ENCODE assay signal across 16 cellular contexts in genomic region chr11:124113890-124114289, GRCh38. TPM values are rescaled to one million over a fixed set of nuclear protein-coding genes. Genes with fewer than 3 reads are reported as not detected.
A peak's percentile ranks its signal among the peaks of the same experiment; 100 is the strongest.
DNase-seq lines count a peak whose midpoint lies in the region; ATAC-seq, FAIRE-seq and TF ChIP-seq lines count a peak whose summit lies in the region.
"Had no signal": no experiment of that assay in that cellular context is flagged by ENCODE, and none has a peak within 500 bp of the region (broad histone marks: within the 10 kb centered on the region; RNA-seq: fewer than 3 reads in every experiment).

No MANE protein-coding gene starts in this region.

- H2BK120ac ChIP-seq in H1 (replicated peaks; ENCODE audit: low read depth, low read length) (no peak overlapping the region), mesenchymal stem cell (ENCODE audit: low read depth, low read length) (no peak overlapping the region)

- H3K4me3 Mint-ChIP-seq in MCF 10A (ENCODE audit: unreplicated experiment), result no peak overlapping the region
- H3K4me3 Mint-ChIP-seq in activated naive CD8-positive, alpha-beta T cell treated with anti-CD3 and anti-CD28 coated beads, Interleukin-2, amount 50 U/mL, for 24 hours, result no peak overlapping the region

- H3K79me2 ChIP-seq in mammary epithelial cell (ENCODE audit: insufficient read depth, low read length) (peaks cover 8% of the 10 kb centered on the region), H1 (ENCODE audit: control insufficient read depth in 1 of 2, insufficient read depth in 2 of 2, low read length in 2 of 2) (no peaks in the 10 kb centered on the region)

- TF ChIP-seq POLR2A in H1 (IDR thresholded peaks at IDR 0.05; ENCODE audit: control extremely low read depth in 1 of 2, low read depth in 2 of 2, low read length in 2 of 2), result no peak

- H3K27me3 Mint-ChIP-seq in MCF 10A (ENCODE audit: insufficient read depth, unreplicated experiment), result no peaks in the 10 kb centered on the region
- H3K27me3 Mint-ChIP-seq in activated naive CD8-positive, alpha-beta T cell treated with anti-CD3 and anti-CD28 coated beads, Interleukin-2, amount 50 U/mL, for 24 hours, result peaks cover 7% of the 10 kb centered on the region

- no peak overlapping the region for H3K9ac ChIP-seq in mammary epithelial cell (ENCODE audit: insufficient read depth, low read length)
- no peak overlapping the region for H3K9ac ChIP-seq in H1 (replicated peaks in 1 of 4; ENCODE audit: extremely low read depth in 1 of 4, low read depth in 3 of 4, low read length in 3 of 4)
- peak overlapping the region; percentile 8 for H3K9ac ChIP-seq in mesenchymal stem cell (ENCODE audit: low read length)

- H2AFZ ChIP-seq in mammary epithelial cell (ENCODE audit: low read depth, low read length), result peak overlapping the region; percentile 52
- 0 out of 2 replicates have a peak overlapping the region, but pooled peaks have one; percentile 10 for H2AFZ ChIP-seq in H1 (ENCODE audit: low read length)
- no peak overlapping the region for H2AFZ ChIP-seq in mesenchymal stem cell (ENCODE audit: low read depth, low read length)

- DNase-seq in mammary epithelial cell (peak; percentile 16), MCF 10A (ENCODE audit: unreplicated experiment) (no peak), H1 (ENCODE audit: low read depth in 1 of 2, low spot score in 2 of 2) (no peak), mesenchymal stem cell (peak; percentile 42), iPS-NIHi7 (ENCODE audit: extremely low spot score) (no peak), foreskin melanocyte (no peak)
- no peak for DNase-seq in activated naive CD8-positive, alpha-beta T cell treated with anti-CD3 and anti-CD28 coated beads, Interleukin-2, amount 50 U/mL, for 24 hours
- DNase-seq: activated CD4-positive, alpha-beta T cell treated with anti-CD3 and anti-CD28 coated beads, Interleukin-2, amount 50 U/mL, for 48 hours; GDM1; naive B cell; NCI-H1417 treated with DMSO at 0.1 percent for 48 hours; stimulated activated CD8-positive, alpha-beta memory T cell treated with anti-CD3 and anti-CD28 coated beads, Interleukin-4, amount 100 ng/mL, for 48 hours; T-helper 9 cell had no signal

- H3K56ac ChIP-seq in H1 (replicated peaks; ENCODE audit: insufficient read length, low read depth, low read length), result no peak overlapping the region

- no peak overlapping the region for H2AK5ac ChIP-seq in H1 (ENCODE audit: low read depth, low read length)
- H2AK5ac ChIP-seq in mesenchymal stem cell (ENCODE audit: low read length, severe bottlenecking), result no peak overlapping the region

- no peak overlapping the region for H3K27ac Mint-ChIP-seq in MCF 10A (ENCODE audit: low read depth, unreplicated experiment)
- no peak overlapping the region for H3K27ac Mint-ChIP-seq in activated naive CD8-positive, alpha-beta T cell treated with anti-CD3 and anti-CD28 coated beads, Interleukin-2, amount 50 U/mL, for 24 hours
- H3K27ac Mint-ChIP-seq: naive B cell had no signal

- no peaks in the 10 kb centered on the region; the same call in 1 of the 2 replicates for H3K79me1 ChIP-seq in H1 (ENCODE audit: low read depth, low read length)
- peaks cover 3% of the 10 kb centered on the region for H3K79me1 ChIP-seq in mesenchymal stem cell (replicated peaks; ENCODE audit: low read length, poor library complexity, severe bottlenecking)

- H4K5ac ChIP-seq in H1 (ENCODE audit: insufficient read length, low read depth, low read length), result no peak overlapping the region

- H3K23ac ChIP-seq in H1 (ENCODE audit: insufficient read length), result no peak overlapping the region
- no peak overlapping the region for H3K23ac ChIP-seq in mesenchymal stem cell (ENCODE audit: low read length in 2 of 2)

- H3K36me3 Mint-ChIP-seq in MCF 10A (ENCODE audit: insufficient read depth, unreplicated experiment), result peaks cover 23% of the 10 kb centered on the region
- H3K36me3 Mint-ChIP-seq in activated naive CD8-positive, alpha-beta T cell treated with anti-CD3 and anti-CD28 coated beads, Interleukin-2, amount 50 U/mL, for 24 hours (ENCODE audit: low read depth), result peaks cover 2% of the 10 kb centered on the region

- H3K27me3 ChIP-seq in mammary epithelial cell (ENCODE audit: insufficient read depth, low read length), result no peaks in the 10 kb centered on the region
- no peaks in the 10 kb centered on the region for H3K27me3 ChIP-seq in H1 (replicated peaks in 1 of 4; ENCODE audit: control insufficient read depth in 3 of 4, extremely low read depth in 1 of 4, insufficient read depth in 3 of 4, low read length in 3 of 4)
- H3K27me3 ChIP-seq in mesenchymal stem cell (ENCODE audit: control insufficient read depth in 1 of 2, insufficient read depth in 1 of 2, low read length in 2 of 2), result no peaks in the 10 kb centered on the region

- H2BK5ac ChIP-seq in H1 (ENCODE audit: low read depth, low read length) (no peak overlapping the region), mesenchymal stem cell (ENCODE audit: low read depth, low read length, poor library complexity, severe bottlenecking) (no peak overlapping the region)

- H3K4me1 ChIP-seq in mammary epithelial cell (ENCODE audit: insufficient read depth, low read length) (peaks cover 12% of the 10 kb centered on the region), H1 (replicated peaks in 1 of 4; ENCODE audit: control insufficient read depth in 3 of 4, insufficient read depth in 4 of 4, low read length in 3 of 4) (peaks cover 0 to 8% (median 4%) of the 10 kb centered on the region in 4 experiments; a peak in 4 of 7 replicates), mesenchymal stem cell (ENCODE audit: control insufficient read depth, insufficient read depth, low read depth, low read length) (peaks cover 4% of the 10 kb centered on the region)

- H3K36me3 ChIP-seq in mammary epithelial cell (ENCODE audit: insufficient read depth, low read length), result peaks cover 2% of the 10 kb centered on the region
- peaks cover 2 to 16% (median 8%) of the 10 kb centered on the region in 4 experiments; a peak in 5 of 8 replicates for H3K36me3 ChIP-seq in H1 (ENCODE audit: control insufficient read depth in 2 of 4, insufficient read depth in 4 of 4, low read length in 3 of 4)
- H3K36me3 ChIP-seq in mesenchymal stem cell (ENCODE audit: control insufficient read depth in 1 of 2, insufficient read depth in 2 of 2, low read depth in 1 of 2, low read length in 2 of 2), result peaks cover 10 to 16% of the 10 kb centered on the region in 2 experiments

- TF ChIP-seq CTCF in mammary epithelial cell (conservative IDR thresholded peaks at IDR 0.05 in 1 of 2, IDR thresholded peaks at IDR 0.05 in 1 of 2; ENCODE audit: extremely low read depth in 1 of 2, insufficient read depth in 1 of 2, low read depth in 1 of 2, low read length in 2 of 2) (no peak), MCF 10A (IDR thresholded peaks at IDR 0.05; ENCODE audit: unreplicated experiment) (no peak), H1 (IDR thresholded peaks at IDR 0.05; ENCODE audit: control extremely low read depth in 1 of 3, insufficient read depth in 1 of 3, low read depth in 1 of 3, low read length in 3 of 3) (no peak)

- H2BK12ac ChIP-seq in H1 (ENCODE audit: low read depth, low read length) (no peak overlapping the region), mesenchymal stem cell (ENCODE audit: low read length in 2 of 2) (no peak overlapping the region)

- H3K14ac ChIP-seq in H1 (ENCODE audit: insufficient read length) (no peak overlapping the region), mesenchymal stem cell (ENCODE audit: low read length in 2 of 2) (no peak overlapping the region)

- H3K18ac ChIP-seq in H1 (ENCODE audit: extremely low read depth, low read length), result no peak overlapping the region
- H3K18ac ChIP-seq in mesenchymal stem cell (ENCODE audit: low read depth in 1 of 2, low read length in 2 of 2), result no peak overlapping the region

- H2BK15ac ChIP-seq in H1 (ENCODE audit: low read length), result no peak overlapping the region
- no peak overlapping the region for H2BK15ac ChIP-seq in mesenchymal stem cell (ENCODE audit: low read depth, poor library complexity, severe bottlenecking)

- intact Hi-C loops in mammary epithelial cell (cut with micrococcal nuclease), result no loop called here
- intact Hi-C loops in MCF 10A (cut with micrococcal nuclease), result loop anchor here (2.0 kb wide), 1 partner anchor 43 kb away; no protein-coding TSS in a partner anchor

- TF ChIP-seq RAD21 in H1 (IDR thresholded peaks at IDR 0.05 in 1 of 2, conservative IDR thresholded peaks at IDR 0.05 in 1 of 2; ENCODE audit: low read depth in 2 of 2, low read length in 2 of 2), result no peak

- no peak overlapping the region for H3K27ac ChIP-seq in mammary epithelial cell (ENCODE audit: insufficient read depth, low read depth, low read length)
- H3K27ac ChIP-seq in H1 (ENCODE audit: low read depth, low read length), result no peak overlapping the region
- no peak overlapping the region for H3K27ac ChIP-seq in mesenchymal stem cell (ENCODE audit: low read length, poor library complexity, severe bottlenecking)

- in situ Hi-C loops in mammary epithelial cell (cut with MboI; ENCODE audit: low sequenced_read_pairs in 2 of 2), result no loop called here

- H4K20me1 ChIP-seq in mammary epithelial cell (ENCODE audit: insufficient read depth, low read length), result no peaks in the 10 kb centered on the region
- no peaks in the 10 kb centered on the region for H4K20me1 ChIP-seq in H1 (replicated peaks in 1 of 2; ENCODE audit: control insufficient read depth in 1 of 2, insufficient read depth in 2 of 2, low read length in 2 of 2)

- H4K8ac ChIP-seq in H1 (ENCODE audit: extremely low read depth, insufficient read depth, low read length), result no peak overlapping the region
- H4K8ac ChIP-seq in mesenchymal stem cell (ENCODE audit: low read length), result peak overlapping the region; percentile 66

- no peaks in the 10 kb centered on the region for H3K9me3 Mint-ChIP-seq in MCF 10A (ENCODE audit: unreplicated experiment)
- no peaks in the 10 kb centered on the region for H3K9me3 Mint-ChIP-seq in activated naive CD8-positive, alpha-beta T cell treated with anti-CD3 and anti-CD28 coated beads, Interleukin-2, amount 50 U/mL, for 24 hours
- H3K9me3 Mint-ChIP-seq: naive B cell had no signal

- CTCF ChIA-PET in mammary epithelial cell (lab: Charles Lee; ENCODE audit: low non-redundant PET) (interaction anchor here (0.7 kb wide), 1 partner anchor 42 kb away, joined by 5 read pairs; no protein-coding TSS in a partner anchor), MCF 10A (lab: Yijun Ruan, JAX) (interaction anchor here (2.2 kb wide), 1 partner anchor 44 kb away, joined by 9 read pairs; no protein-coding TSS in a partner anchor), H1 (lab: Charles Lee; ENCODE audit: partially characterized antibody) (interaction anchor here (0.9 to 3.0 kb wide), 4 partner anchors 10 to 164 kb away, joined by 3 to 11 read pairs (median 6); no protein-coding TSS in a partner anchor)

- POLR2A ChIA-PET in MCF 10A (lab: Yijun Ruan, JAX) (interaction anchor here (0.5 kb wide), 1 partner anchor 77 kb away, joined by 3 read pairs; no protein-coding TSS in a partner anchor), H1 (lab: Charles Lee; ENCODE audit: partially characterized antibody) (interaction anchor here (0.6 kb wide), 1 partner anchor 228 kb away, joined by 3 read pairs; no protein-coding TSS in a partner anchor)

- no peak for ATAC-seq in activated naive CD8-positive, alpha-beta T cell treated with anti-CD3 and anti-CD28 coated beads, Interleukin-2, amount 50 U/mL, for 24 hours
- no peak for ATAC-seq in GM18868 (IDR thresholded peaks at IDR 0.05; ENCODE audit: unreplicated experiment)

- no peak for TF ChIP-seq EP300 in H1 (IDR thresholded peaks at IDR 0.05; ENCODE audit: borderline replicate concordance in 1 of 2, low read depth in 2 of 2, low read length in 2 of 2)

- no peak overlapping the region for H3K4me3 ChIP-seq in mammary epithelial cell (replicated peaks in 1 of 3; ENCODE audit: insufficient read depth in 1 of 3, low read depth in 2 of 3, low read length in 3 of 3)
- no peak overlapping the region for H3K4me3 ChIP-seq in H1 (ENCODE audit: extremely low read depth in 1 of 4, insufficient read depth in 2 of 4, low read depth in 3 of 4, low read length in 4 of 4)
- no peak overlapping the region for H3K4me3 ChIP-seq in mesenchymal stem cell (ENCODE audit: insufficient read depth in 1 of 2, low read depth in 1 of 2, low read length in 2 of 2)

- H3K9me3 ChIP-seq in mammary epithelial cell (replicated peaks; ENCODE audit: insufficient read depth, low read length) (no peaks in the 10 kb centered on the region), H1 (ENCODE audit: insufficient read depth in 2 of 2, low read depth in 1 of 2, low read length in 1 of 2) (no peaks in the 10 kb centered on the region), mesenchymal stem cell (ENCODE audit: control insufficient read depth, low read length) (no peaks in the 10 kb centered on the region)

- no TSS peak for BruUV-seq in mammary epithelial cell (replicated peaks; lab: Mats Ljungman, UMichigan)
- BruUV-seq in MCF 10A (replicated peaks; lab: Mats Ljungman, UMichigan), result no TSS peak

- H3K4me2 ChIP-seq in mammary epithelial cell (ENCODE audit: insufficient read depth, low read depth, low read length), result no peak overlapping the region
- H3K4me2 ChIP-seq in H1 (ENCODE audit: insufficient read depth in 1 of 2, low read depth in 2 of 2, low read length in 2 of 2), result no peak overlapping the region
- no peak overlapping the region for H3K4me2 ChIP-seq in mesenchymal stem cell (ENCODE audit: low read length, poor library complexity, severe bottlenecking)

- FAIRE-seq in H1 (lab: Jason Lieb, UNC), result no peak
- FAIRE-seq: GM19239, keratinocyte had no signal

- dilution Hi-C loops in mammary epithelial cell (cut with HindIII; ENCODE audit: low sequenced_read_pairs), result no loop called here

- H3K4me1 Mint-ChIP-seq in MCF 10A (ENCODE audit: insufficient read depth, unreplicated experiment), result peaks cover 5% of the 10 kb centered on the region
- H3K4me1 Mint-ChIP-seq in activated naive CD8-positive, alpha-beta T cell treated with anti-CD3 and anti-CD28 coated beads, Interleukin-2, amount 50 U/mL, for 24 hours, result peaks cover 17% of the 10 kb centered on the region

- no peak overlapping the region for H3K4ac ChIP-seq in H1 (replicated peaks; ENCODE audit: insufficient read length, low read depth, low read length)
- no peak overlapping the region for H3K4ac ChIP-seq in mesenchymal stem cell (ENCODE audit: low read depth in 1 of 2, low read length in 2 of 2)

- H4K91ac ChIP-seq in H1 (replicated peaks; ENCODE audit: insufficient read length, low read length), result no peak overlapping the region
- H4K91ac ChIP-seq in mesenchymal stem cell (ENCODE audit: low read length), result no peak overlapping the region

- WGBS in mammary epithelial cell (ENCODE audit: low coverage, missing lambda C conversion rate), result 51% methylated on average over 4 of the region's 4 CpGs
- 79% methylated on average over 4 of the region's 4 CpGs; no CpG with 5 or more reads in 1 of the 2 experiments for WGBS in H1 (ENCODE audit: extremely low coverage in 1 of 2, insufficient coverage in 1 of 2, insufficient read length in 1 of 2, insufficient replicate concordance in 2 of 2, low coverage in 1 of 2, low lambda C conversion rate in 2 of 2, missing lambda C conversion rate in 1 of 2), 2 experiments
- WGBS in mesenchymal stem cell, result 81% methylated on average over 4 of the region's 4 CpGs

- no peak overlapping the region for H2BK20ac ChIP-seq in H1 (ENCODE audit: low read length)

- 0 out of 2 replicates have a peak, but pooled peaks cover 8% of the 10 kb centered on the region for H3K23me2 ChIP-seq in H1 (ENCODE audit: low read depth, low read length)

RNA-seq across cellular contexts. Expression of gene VWA5A, which starts 1.4 kb away (rescaled TPM):
- total RNA-seq in mammary epithelial cell (10 to 100 TPM; 24.7 to 35.2 TPM), MCF 10A (2022) (7.9 and 12.0 TPM in 2 replicates)
- polyA plus RNA-seq in mammary epithelial cell (22.1 TPM), H1 (2011; rRNA removed) (8.7 and 12.5 TPM in 2 replicates)
- polyA minus RNA-seq in mammary epithelial cell, result 20.2 TPM
- 18.8 and 20.4 TPM in 2 replicates for total RNA-seq in H1 (2021; fragmentation: NEBNext Ultra II Directional; extraction: Animal tissue kit (Norgen Biotek cat#: 25700))
- 14.9 TPM for polyA plus RNA-seq in H1 (2011; cell fraction: cytosol; rRNA removed)
- 21.1 TPM for polyA plus RNA-seq in H1 (2011; cell fraction: nucleus; rRNA removed)
- 13.9 to 19.8 TPM (median 16.3 TPM) in 4 replicates for polyA plus RNA-seq in H1 (2012, experiment 1 of 2)
- 7.7 TPM for polyA plus RNA-seq in H1 (2012, experiment 2 of 2)
- 17.1 TPM for polyA plus RNA-seq in H1 (2013, experiment 1 of 2)
- 16.7 TPM for polyA plus RNA-seq in H1 (2013, experiment 2 of 2)
- polyA minus RNA-seq in H1 (2011; rRNA and poly(A)+ RNA removed), result 20.0 and 28.5 TPM in 2 replicates
- 7.8 TPM for polyA minus RNA-seq in H1 (2011; cell fraction: cytosol; rRNA and poly(A)+ RNA removed)
- polyA minus RNA-seq in H1 (2011; cell fraction: nucleus; rRNA and poly(A)+ RNA removed), result 20.6 TPM
- polyA plus RNA-seq in mesenchymal stem cell (2013, experiment 1 of 2), result 88.3 TPM
- polyA plus RNA-seq in mesenchymal stem cell (2013, experiment 2 of 2), result 87.8 TPM

Comparison
In these comparisons a context has a peak if more than half of its experiments do, and no peak if none do; other contexts are left out.
1. DNase-seq: peak in mammary epithelial cell (single experiment) and mesenchymal stem cell (single experiment); none in MCF 10A (single experiment), H1 (0 of 2), iPS-NIHi7 (single experiment), foreskin melanocyte (single experiment) and activated naive CD8-positive, alpha-beta T cell treated with anti-CD3 and anti-CD28 coated beads, Interleukin-2, amount 50 U/mL, for 24 hours (single experiment).